1 cellular context compared by ENCODE assay signal in the genomic region with DNA sequence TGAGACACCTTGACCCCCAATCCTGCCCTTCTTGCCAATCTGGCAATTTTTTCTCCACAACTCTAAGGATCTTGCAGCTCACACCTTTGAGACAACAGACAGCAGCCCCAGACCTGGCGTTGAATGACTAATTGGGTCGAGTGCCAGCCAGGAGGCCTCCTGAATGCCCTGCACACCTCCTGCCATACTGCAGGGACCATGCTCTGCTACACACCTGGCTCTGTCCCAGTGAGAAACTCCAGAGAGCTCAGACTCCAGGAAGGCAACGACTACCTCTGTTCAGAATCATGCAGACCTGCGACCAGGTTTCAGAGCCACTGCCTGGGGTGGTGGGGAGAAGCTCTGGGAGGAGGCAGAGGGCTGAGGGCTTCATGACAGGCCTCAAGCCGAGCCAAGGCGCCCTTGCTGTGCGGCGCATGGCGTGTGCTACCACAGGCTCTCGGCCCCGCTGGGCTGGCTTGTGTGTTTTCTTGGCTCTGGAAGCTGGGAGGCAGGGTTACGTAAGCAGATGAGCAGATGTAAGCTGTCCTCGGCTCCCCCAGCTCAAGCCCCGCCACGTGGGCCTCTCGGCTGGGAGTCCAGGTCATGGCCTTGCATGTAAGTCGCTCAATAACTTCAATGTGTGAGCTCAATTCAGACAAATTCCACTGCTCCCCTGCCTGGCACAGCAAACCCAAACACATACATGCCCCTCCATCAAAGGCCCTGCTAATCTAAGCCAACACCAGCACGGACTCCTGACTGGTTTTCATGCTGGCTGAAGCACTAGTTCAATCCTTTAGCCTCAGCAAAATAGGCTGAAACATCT.
TF ChIP-seq lines count a peak whose summit lies in the region.

No MANE protein-coding gene starts in this region.

TF ChIP-seq in K562, 482 proteins besides CTCF, POLR2A, EP300 and RAD21 (continued from another document):
- TF ChIP-seq, protein P1, sequence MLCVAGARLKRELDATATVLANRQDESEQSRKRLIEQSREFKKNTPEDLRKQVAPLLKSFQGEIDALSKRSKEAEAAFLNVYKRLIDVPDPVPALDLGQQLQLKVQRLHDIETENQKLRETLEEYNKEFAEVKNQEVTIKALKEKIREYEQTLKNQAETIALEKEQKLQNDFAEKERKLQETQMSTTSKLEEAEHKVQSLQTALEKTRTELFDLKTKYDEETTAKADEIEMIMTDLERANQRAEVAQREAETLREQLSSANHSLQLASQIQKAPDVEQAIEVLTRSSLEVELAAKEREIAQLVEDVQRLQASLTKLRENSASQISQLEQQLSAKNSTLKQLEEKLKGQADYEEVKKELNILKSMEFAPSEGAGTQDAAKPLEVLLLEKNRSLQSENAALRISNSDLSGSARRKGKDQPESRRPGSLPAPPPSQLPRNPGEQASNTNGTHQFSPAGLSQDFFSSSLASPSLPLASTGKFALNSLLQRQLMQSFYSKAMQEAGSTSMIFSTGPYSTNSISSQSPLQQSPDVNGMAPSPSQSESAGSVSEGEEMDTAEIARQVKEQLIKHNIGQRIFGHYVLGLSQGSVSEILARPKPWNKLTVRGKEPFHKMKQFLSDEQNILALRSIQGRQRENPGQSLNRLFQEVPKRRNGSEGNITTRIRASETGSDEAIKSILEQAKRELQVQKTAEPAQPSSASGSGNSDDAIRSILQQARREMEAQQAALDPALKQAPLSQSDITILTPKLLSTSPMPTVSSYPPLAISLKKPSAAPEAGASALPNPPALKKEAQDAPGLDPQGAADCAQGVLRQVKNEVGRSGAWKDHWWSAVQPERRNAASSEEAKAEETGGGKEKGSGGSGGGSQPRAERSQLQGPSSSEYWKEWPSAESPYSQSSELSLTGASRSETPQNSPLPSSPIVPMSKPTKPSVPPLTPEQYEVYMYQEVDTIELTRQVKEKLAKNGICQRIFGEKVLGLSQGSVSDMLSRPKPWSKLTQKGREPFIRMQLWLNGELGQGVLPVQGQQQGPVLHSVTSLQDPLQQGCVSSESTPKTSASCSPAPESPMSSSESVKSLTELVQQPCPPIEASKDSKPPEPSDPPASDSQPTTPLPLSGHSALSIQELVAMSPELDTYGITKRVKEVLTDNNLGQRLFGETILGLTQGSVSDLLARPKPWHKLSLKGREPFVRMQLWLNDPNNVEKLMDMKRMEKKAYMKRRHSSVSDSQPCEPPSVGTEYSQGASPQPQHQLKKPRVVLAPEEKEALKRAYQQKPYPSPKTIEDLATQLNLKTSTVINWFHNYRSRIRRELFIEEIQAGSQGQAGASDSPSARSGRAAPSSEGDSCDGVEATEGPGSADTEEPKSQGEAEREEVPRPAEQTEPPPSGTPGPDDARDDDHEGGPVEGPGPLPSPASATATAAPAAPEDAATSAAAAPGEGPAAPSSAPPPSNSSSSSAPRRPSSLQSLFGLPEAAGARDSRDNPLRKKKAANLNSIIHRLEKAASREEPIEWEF (CRISPR knock-in tag; IDR thresholded peaks at IDR 0.05), result no peak
- TF ChIP-seq, protein P2, sequence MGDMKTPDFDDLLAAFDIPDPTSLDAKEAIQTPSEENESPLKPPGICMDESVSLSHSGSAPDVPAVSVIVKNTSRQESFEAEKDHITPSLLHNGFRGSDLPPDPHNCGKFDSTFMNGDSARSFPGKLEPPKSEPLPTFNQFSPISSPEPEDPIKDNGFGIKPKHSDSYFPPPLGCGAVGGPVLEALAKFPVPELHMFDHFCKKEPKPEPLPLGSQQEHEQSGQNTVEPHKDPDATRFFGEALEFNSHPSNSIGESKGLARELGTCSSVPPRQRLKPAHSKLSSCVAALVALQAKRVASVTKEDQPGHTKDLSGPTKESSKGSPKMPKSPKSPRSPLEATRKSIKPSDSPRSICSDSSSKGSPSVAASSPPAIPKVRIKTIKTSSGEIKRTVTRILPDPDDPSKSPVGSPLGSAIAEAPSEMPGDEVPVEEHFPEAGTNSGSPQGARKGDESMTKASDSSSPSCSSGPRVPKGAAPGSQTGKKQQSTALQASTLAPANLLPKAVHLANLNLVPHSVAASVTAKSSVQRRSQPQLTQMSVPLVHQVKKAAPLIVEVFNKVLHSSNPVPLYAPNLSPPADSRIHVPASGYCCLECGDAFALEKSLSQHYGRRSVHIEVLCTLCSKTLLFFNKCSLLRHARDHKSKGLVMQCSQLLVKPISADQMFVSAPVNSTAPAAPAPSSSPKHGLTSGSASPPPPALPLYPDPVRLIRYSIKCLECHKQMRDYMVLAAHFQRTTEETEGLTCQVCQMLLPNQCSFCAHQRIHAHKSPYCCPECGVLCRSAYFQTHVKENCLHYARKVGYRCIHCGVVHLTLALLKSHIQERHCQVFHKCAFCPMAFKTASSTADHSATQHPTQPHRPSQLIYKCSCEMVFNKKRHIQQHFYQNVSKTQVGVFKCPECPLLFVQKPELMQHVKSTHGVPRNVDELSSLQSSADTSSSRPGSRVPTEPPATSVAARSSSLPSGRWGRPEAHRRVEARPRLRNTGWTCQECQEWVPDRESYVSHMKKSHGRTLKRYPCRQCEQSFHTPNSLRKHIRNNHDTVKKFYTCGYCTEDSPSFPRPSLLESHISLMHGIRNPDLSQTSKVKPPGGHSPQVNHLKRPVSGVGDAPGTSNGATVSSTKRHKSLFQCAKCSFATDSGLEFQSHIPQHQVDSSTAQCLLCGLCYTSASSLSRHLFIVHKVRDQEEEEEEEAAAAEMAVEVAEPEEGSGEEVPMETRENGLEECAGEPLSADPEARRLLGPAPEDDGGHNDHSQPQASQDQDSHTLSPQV (IDR thresholded peaks at IDR 0.05), result 0 out of 2 replicates have a peak, but pooled peaks have one; percentile 27
- no peak for TF ChIP-seq POLR2AphosphoS2 (IDR thresholded peaks at IDR 0.05; ENCODE audit: low read length)
- TF ChIP-seq HDAC1 (IDR thresholded peaks at IDR 0.05), result 0 out of 4 replicates have a peak, but pooled peaks of 1 of the 2 experiments have one; percentile 13
- TF ChIP-seq ILK (tag; IDR thresholded peaks at IDR 0.05; ENCODE audit: borderline replicate concordance, low read depth), result no peak
- no peak for TF ChIP-seq STAT5A (IDR thresholded peaks at IDR 0.05; ENCODE audit: borderline replicate concordance, low read length)
- no peak for TF ChIP-seq HNRNPLL (IDR thresholded peaks at IDR 0.05; ENCODE audit: low read depth, low read length, poor library complexity, severe bottlenecking)
- TF ChIP-seq PCBP2 (IDR thresholded peaks at IDR 0.05; ENCODE audit: low read depth, low read length, poor library complexity, severe bottlenecking), result no peak
- no peak for TF ChIP-seq BRF2 (IDR thresholded peaks at IDR 0.05; ENCODE audit: borderline replicate concordance, insufficient read depth, insufficient read length)
- 0 out of 4 replicates have a peak, but pooled peaks of 1 of the 2 experiments have one; percentile 37 for TF ChIP-seq MNT (conservative IDR thresholded peaks at IDR 0.05)
- TF ChIP-seq SMARCC2 (IDR thresholded peaks at IDR 0.05; ENCODE audit: low read depth), result no peak
- TF ChIP-seq HMBOX1 (IDR thresholded peaks at IDR 0.05), result no peak
- TF ChIP-seq ZNF174 (CRISPR knock-in tag; IDR thresholded peaks at IDR 0.05), result no peak
- 0 out of 2 replicates have a peak, but pooled peaks have one; percentile 15 for TF ChIP-seq MYC (IDR thresholded peaks at IDR 0.05; ENCODE audit: low read depth, low read length)
- no peak for TF ChIP-seq MYC (CRISPR knock-in tag; IDR thresholded peaks at IDR 0.05; ENCODE audit: borderline replicate concordance, low read depth)
- peak; percentile 54; the same call in 1 of the 2 replicates for TF ChIP-seq CEBPB (tag; IDR thresholded peaks at IDR 0.05)
